ENCODE assay signal across 2 cellular contexts in genomic region chr20:2820084-2820895, GRCh38.
TF ChIP-seq lines count a peak whose summit lies in the region.

No MANE protein-coding gene starts in this region.

TF ChIP-seq in HEK293, 187 proteins besides CTCF, POLR2A, EP300 and RAD21 (continued from another document and continues in another):
- TF ChIP-seq SCRT1 (tag by site-specific recombination; IDR thresholded peaks at IDR 0.05; ENCODE audit: borderline replicate concordance), result no peak
- no peak for TF ChIP-seq ZSCAN5A (tag by site-specific recombination; IDR thresholded peaks at IDR 0.05)
- TF ChIP-seq ZBTB7A (tag by site-specific recombination; IDR thresholded peaks at IDR 0.05; ENCODE audit: low read depth), result no peak
- no peak for TF ChIP-seq ZNF549 (tag by site-specific recombination; IDR thresholded peaks at IDR 0.05)
- TF ChIP-seq ZNF16 (tag by site-specific recombination; IDR thresholded peaks at IDR 0.05; ENCODE audit: low read depth), result no peak
- TF ChIP-seq ZNF580 (tag by site-specific recombination; IDR thresholded peaks at IDR 0.05), result no peak
- TF ChIP-seq ZNF747 (tag by site-specific recombination; IDR thresholded peaks at IDR 0.05), result no peak
- no peak for TF ChIP-seq ZNF488 (tag by site-specific recombination; IDR thresholded peaks at IDR 0.05)
- TF ChIP-seq HIC1 (tag by site-specific recombination; IDR thresholded peaks at IDR 0.05), result 0 out of 2 replicates have a peak, but pooled peaks have one; percentile 47
- no peak for TF ChIP-seq ZNF510 (tag by site-specific recombination; IDR thresholded peaks at IDR 0.05; ENCODE audit: insufficient replicate concordance)
- no peak for TF ChIP-seq ZNF654 (tag by site-specific recombination; IDR thresholded peaks at IDR 0.05; ENCODE audit: low read depth)
- TF ChIP-seq ZNF292 (tag by site-specific recombination; IDR thresholded peaks at IDR 0.05; ENCODE audit: borderline replicate concordance, low read depth), result no peak
- peak; percentile 82 for TF ChIP-seq ZFHX2 (tag by site-specific recombination; conservative IDR thresholded peaks at IDR 0.05)
- no peak for TF ChIP-seq ZNF24 (tag by site-specific recombination; IDR thresholded peaks at IDR 0.05)
- TF ChIP-seq ZNF341 (tag by site-specific recombination; IDR thresholded peaks at IDR 0.05; ENCODE audit: low read depth), result peak; percentile 33; the same call in 1 of the 2 replicates
- no peak for TF ChIP-seq ZNF26 (tag by site-specific recombination; IDR thresholded peaks at IDR 0.05)
- no peak for TF ChIP-seq SP3 (tag by site-specific recombination; IDR thresholded peaks at IDR 0.05)
- no peak for TF ChIP-seq ZNF23 (tag by site-specific recombination; IDR thresholded peaks at IDR 0.05; ENCODE audit: borderline replicate concordance)
- TF ChIP-seq ZNF639 (tag by site-specific recombination; IDR thresholded peaks at IDR 0.05), result no peak
- no peak for TF ChIP-seq ZNF701 (tag by site-specific recombination; IDR thresholded peaks at IDR 0.05)
- TF ChIP-seq ZNF777 (tag by site-specific recombination; IDR thresholded peaks at IDR 0.05; ENCODE audit: borderline replicate concordance), result no peak
- no peak for TF ChIP-seq ZNF10 (tag by site-specific recombination; IDR thresholded peaks at IDR 0.05)
- TF ChIP-seq PRDM1 (tag by site-specific recombination; IDR thresholded peaks at IDR 0.05), result peak; percentile 37; the same call in 1 of the 2 replicates

TF ChIP-seq in K562, 482 proteins besides CTCF, POLR2A, EP300 and RAD21 (continued from another document and continues in another):
- no peak for TF ChIP-seq ZMIZ1 (IDR thresholded peaks at IDR 0.05; ENCODE audit: low read depth in 2 of 2, low read length in 2 of 2)
- no peak for TF ChIP-seq ZNF133 (CRISPR knock-in tag; IDR thresholded peaks at IDR 0.05)
- no peak for TF ChIP-seq ELF4 (CRISPR knock-in tag; IDR thresholded peaks at IDR 0.05)
- no peak for TF ChIP-seq HDAC3 (IDR thresholded peaks at IDR 0.05; ENCODE audit: borderline replicate concordance, partially characterized antibody)
- no peak for TF ChIP-seq L3MBTL2 (IDR thresholded peaks at IDR 0.05)
- no peak for TF ChIP-seq DMBX1 (CRISPR knock-in tag; IDR thresholded peaks at IDR 0.05; ENCODE audit: borderline replicate concordance)
- peak; percentile 40; the same call in 1 of the 2 replicates for TF ChIP-seq SMARCE1 (IDR thresholded peaks at IDR 0.05)
- no peak for TF ChIP-seq NBN (IDR thresholded peaks at IDR 0.05; ENCODE audit: low read depth)
- no peak for TF ChIP-seq PML (IDR thresholded peaks at IDR 0.05; ENCODE audit: low read length)
- TF ChIP-seq MXD1 (CRISPR knock-in tag; IDR thresholded peaks at IDR 0.05; ENCODE audit: borderline replicate concordance, poor library complexity, severe bottlenecking), result no peak
- no peak for TF ChIP-seq ELK3 (CRISPR knock-in tag; IDR thresholded peaks at IDR 0.05)
- TF ChIP-seq CBX2 (IDR thresholded peaks at IDR 0.05; ENCODE audit: insufficient read depth, low read length, poor library complexity, severe bottlenecking), result no peak
- TF ChIP-seq ZNF217 (CRISPR knock-in tag; IDR thresholded peaks at IDR 0.05), result no peak
- TF ChIP-seq YY1 (IDR thresholded peaks at IDR 0.05; ENCODE audit: borderline replicate concordance in 1 of 3, control insufficient read depth in 1 of 3, extremely low read depth in 1 of 3, insufficient read depth in 3 of 3, insufficient read length in 1 of 3, insufficient replicate concordance in 2 of 3, low read depth in 1 of 3, low read length in 2 of 3), result no peak
- 0 out of 2 replicates have a peak, but pooled peaks have one; percentile 28 for TF ChIP-seq DPF2 (IDR thresholded peaks at IDR 0.05)
- TF ChIP-seq ELF2 (CRISPR knock-in tag; IDR thresholded peaks at IDR 0.05), result no peak
- TF ChIP-seq CSDE1 (IDR thresholded peaks at IDR 0.05), result no peak
- TF ChIP-seq GTF2A2 (tag; IDR thresholded peaks at IDR 0.05), result no peak
- no peak for TF ChIP-seq ZNF77 (CRISPR knock-in tag; IDR thresholded peaks at IDR 0.05)
- TF ChIP-seq GATAD2A (IDR thresholded peaks at IDR 0.05), result no peak
- no peak for TF ChIP-seq SMAD4 (CRISPR knock-in tag; conservative IDR thresholded peaks at IDR 0.05)
- no peak; the same call in 1 of the 2 replicates for TF ChIP-seq SMARCA4 (IDR thresholded peaks at IDR 0.05)
- TF ChIP-seq ZKSCAN1 (IDR thresholded peaks at IDR 0.05; ENCODE audit: low read depth, low read length), result no peak
- TF ChIP-seq CTBP1 (IDR thresholded peaks at IDR 0.05; ENCODE audit: borderline replicate concordance), result no peak
- peak in 1 of 2 experiments; percentile 16; a peak in 1 of 4 replicates for TF ChIP-seq FOXK2 (conservative IDR thresholded peaks at IDR 0.05 in 1 of 2, IDR thresholded peaks at IDR 0.05 in 1 of 2; ENCODE audit: low read depth in 2 of 2)
- no peak for TF ChIP-seq SAFB2 (IDR thresholded peaks at IDR 0.05; ENCODE audit: borderline replicate concordance, low read depth, low read length, severe bottlenecking)
- TF ChIP-seq KDM5B (IDR thresholded peaks at IDR 0.05; ENCODE audit: insufficient replicate concordance, low read depth, low read length), result peak; percentile 29
- TF ChIP-seq HDAC1 (IDR thresholded peaks at IDR 0.05), result no peak
- no peak for TF ChIP-seq COPS2 (conservative IDR thresholded peaks at IDR 0.05)
- no peak for TF ChIP-seq SRSF7 (optimal IDR thresholded peaks at IDR 0.05; ENCODE audit: low read depth, low read length)
- TF ChIP-seq CBFA2T3 (IDR thresholded peaks at IDR 0.05), result peak; percentile 37; the same call in 1 of the 2 replicates
- no peak for TF ChIP-seq RUNX1 (IDR thresholded peaks at IDR 0.05; ENCODE audit: low read depth)
- TF ChIP-seq ZNF384 (IDR thresholded peaks at IDR 0.05; ENCODE audit: low read depth, low read length), result no peak
- TF ChIP-seq ZNF316 (IDR thresholded peaks at IDR 0.05), result peak; percentile 92
- TF ChIP-seq HINFP (tag; conservative IDR thresholded peaks at IDR 0.05; ENCODE audit: low read depth), result no peak
- TF ChIP-seq MLLT1 (IDR thresholded peaks at IDR 0.05), result no peak
- TF ChIP-seq MBD1 (CRISPR knock-in tag; IDR thresholded peaks at IDR 0.05), result no peak
- no peak for TF ChIP-seq BRD9 (IDR thresholded peaks at IDR 0.05; ENCODE audit: low read depth, partially characterized antibody)
- TF ChIP-seq RFX7 (CRISPR knock-in tag; IDR thresholded peaks at IDR 0.05), result no peak
- TF ChIP-seq KLF1 (tag; IDR thresholded peaks at IDR 0.05), result no peak
- TF ChIP-seq TBL1XR1 (IDR thresholded peaks at IDR 0.05; ENCODE audit: low read length in 2 of 2), result no peak
- no peak for TF ChIP-seq ZNF778 (CRISPR knock-in tag; IDR thresholded peaks at IDR 0.05)
- TF ChIP-seq MAFF (IDR thresholded peaks at IDR 0.05; ENCODE audit: low read length), result peak; percentile 49; the same call in 1 of the 2 replicates
- no peak for TF ChIP-seq RAD51 (IDR thresholded peaks at IDR 0.05; ENCODE audit: borderline replicate concordance, low read depth)
- TF ChIP-seq KLF16 (IDR thresholded peaks at IDR 0.05), result no peak
- no peak for TF ChIP-seq BRD4 (IDR thresholded peaks at IDR 0.05)
- TF ChIP-seq BHLHE40 (IDR thresholded peaks at IDR 0.05; ENCODE audit: low read length), result peak; percentile 38; the same call in 1 of the 2 replicates
- no peak for TF ChIP-seq CREB3 (tag; conservative IDR thresholded peaks at IDR 0.05; ENCODE audit: low read depth)
- no peak for TF ChIP-seq ZBTB34 (CRISPR knock-in tag; IDR thresholded peaks at IDR 0.05)
- TF ChIP-seq NFIX (CRISPR knock-in tag; IDR thresholded peaks at IDR 0.05; ENCODE audit: low read depth), result no peak
- TF ChIP-seq MTF1 (CRISPR knock-in tag; IDR thresholded peaks at IDR 0.05; ENCODE audit: borderline replicate concordance), result no peak
- no peak for TF ChIP-seq ZNF274 (IDR thresholded peaks at IDR 0.05; ENCODE audit: borderline replicate concordance, low read depth, low read length)
- peak; percentile 47 for TF ChIP-seq RBBP5 (IDR thresholded peaks at IDR 0.05; ENCODE audit: borderline replicate concordance, insufficient read depth, low read length, poor library complexity, severe bottlenecking)
